Comparison of ENCODE assay signal across 7 cellular contexts in genomic region chr10:46840393-46841050, GRCh38.
DNase-seq lines count a peak whose midpoint lies in the region; ATAC-seq, FAIRE-seq and TF ChIP-seq lines count a peak whose summit lies in the region.
"Not testable (repeated sequence)": the region's sequence is repeated elsewhere in the genome, so short reads cannot be mapped to it uniquely, and the experiment has no call there.

No MANE protein-coding gene starts in this region.

- not testable (repeated sequence) for H3K4me3 Mint-ChIP-seq in T-helper 2 cell treated with Interferon-gamma antibody and Interleukin-4, amounts not matched to agents 5 μg/mL and 100 μg/mL, for 36 hours; stimulated activated memory B cell treated with anti-CD40 and anti-IgM and Interleukin-4, amounts not matched to agents 10 μg/mL and 1 μg/mL and 100 μg/mL, for 72 hours

- not testable (repeated sequence) for H3K36me3 Mint-ChIP-seq in T-helper 2 cell treated with Interferon-gamma antibody and Interleukin-4, amounts not matched to agents 5 μg/mL and 100 μg/mL, for 36 hours (ENCODE audit: low read depth); stimulated activated memory B cell treated with anti-CD40 and anti-IgM and Interleukin-4, amounts not matched to agents 10 μg/mL and 1 μg/mL and 100 μg/mL, for 72 hours

- H3K27ac ChIP-seq in Panc1 (ENCODE audit: low read length); esophagus muscularis mucosa (replicated peaks in 1 of 4); right cardiac atrium (ENCODE audit: low read length); HepG2 (ENCODE audit: extremely low read length, insufficient read depth, low read length); upper lobe of right lung: not testable (repeated sequence)

- H3K4me1 Mint-ChIP-seq in T-helper 2 cell treated with Interferon-gamma antibody and Interleukin-4, amounts not matched to agents 5 μg/mL and 100 μg/mL, for 36 hours (ENCODE audit: low read depth); stimulated activated memory B cell treated with anti-CD40 and anti-IgM and Interleukin-4, amounts not matched to agents 10 μg/mL and 1 μg/mL and 100 μg/mL, for 72 hours: not testable (repeated sequence)

- not testable (repeated sequence) for H4K20me1 ChIP-seq in HepG2 (ENCODE audit: insufficient read depth, low read length)

- CTCF ChIA-PET in Panc1 (lab: Charles Lee); HepG2 (lab: Yijun Ruan, JAX; ENCODE audit: low intra/inter-chr PET ratio, low total read pairs): not testable (repeated sequence)

- TF ChIP-seq CTCF in Panc1 (IDR thresholded peaks at IDR 0.05); esophagus muscularis mucosa (IDR thresholded peaks at IDR 0.05); HepG2 (CRISPR knock-in tag; IDR thresholded peaks at IDR 0.05); upper lobe of right lung (IDR thresholded peaks at IDR 0.05): not testable (repeated sequence)

- not testable (repeated sequence) for H3K9me3 ChIP-seq in Panc1 (ENCODE audit: control insufficient read depth, insufficient read depth, low read depth, low read length); esophagus muscularis mucosa; right cardiac atrium (ENCODE audit: control insufficient read depth, low read length); HepG2 (ENCODE audit: low read length); upper lobe of right lung

- POLR2A ChIA-PET in Panc1 (lab: Charles Lee); HepG2 (lab: Yijun Ruan, JAX): not testable (repeated sequence)

- not testable (repeated sequence) for H3K27me3 Mint-ChIP-seq in T-helper 2 cell treated with Interferon-gamma antibody and Interleukin-4, amounts not matched to agents 5 μg/mL and 100 μg/mL, for 36 hours (ENCODE audit: low read depth); stimulated activated memory B cell treated with anti-CD40 and anti-IgM and Interleukin-4, amounts not matched to agents 10 μg/mL and 1 μg/mL and 100 μg/mL, for 72 hours

- H3K36me3 ChIP-seq in Panc1 (ENCODE audit: control insufficient read depth, insufficient read depth, low read length); esophagus muscularis mucosa; HepG2 (replicated peaks in 1 of 2; ENCODE audit: control insufficient read depth in 1 of 2, insufficient read depth in 2 of 2, low read length in 2 of 2); upper lobe of right lung: not testable (repeated sequence)

- not testable (repeated sequence) for H3K4me3 ChIP-seq in Panc1 (ENCODE audit: low read depth in 2 of 2, low read length in 2 of 2); esophagus muscularis mucosa; right cardiac atrium (ENCODE audit: low read length); HepG2 (replicated peaks in 1 of 3; ENCODE audit: insufficient read depth in 1 of 3, low read depth in 2 of 3, low read length in 3 of 3); upper lobe of right lung

- H3K4me1 ChIP-seq in Panc1 (ENCODE audit: control insufficient read depth, insufficient read depth, low read length); esophagus muscularis mucosa; right cardiac atrium (ENCODE audit: control insufficient read depth, insufficient read depth, low read length); HepG2 (ENCODE audit: insufficient read depth, low read length); upper lobe of right lung: not testable (repeated sequence)

- not testable (repeated sequence) for TF ChIP-seq EP300 in esophagus muscularis mucosa (IDR thresholded peaks at IDR 0.05); HepG2 (IDR thresholded peaks at IDR 0.05; ENCODE audit: low read depth in 2 of 2, low read length in 2 of 2); HepG2 (CRISPR knock-in tag; IDR thresholded peaks at IDR 0.05; ENCODE audit: borderline replicate concordance)

- no CpG with 5 or more reads among the region's 11 CpGs for WGBS in esophagus muscularis mucosa
- 91% methylated on average over 5 of the region's 11 CpGs for WGBS in right cardiac atrium
- WGBS in HepG2 (ENCODE audit: low lambda C conversion rate), result 93% methylated on average over 5 of the region's 11 CpGs

- FAIRE-seq in HepG2 (lab: Jason Lieb, UNC), result not testable (repeated sequence)

- H2AFZ ChIP-seq in HepG2 (ENCODE audit: low read length), result not testable (repeated sequence)

- H3K79me2 ChIP-seq in HepG2 (ENCODE audit: insufficient read depth, low read length), result not testable (repeated sequence)

- H3K9ac ChIP-seq in HepG2 (ENCODE audit: insufficient read depth, low read depth, low read length), result not testable (repeated sequence)

- ATAC-seq in Panc1, result peak; percentile 56
- peak; percentile 26 to 60 for ATAC-seq in right cardiac atrium
- ATAC-seq in HepG2, result peak; percentile 58
- peak; percentile 34 for ATAC-seq in stimulated activated memory B cell treated with anti-CD40 and anti-IgM and Interleukin-4, amounts not matched to agents 10 μg/mL and 1 μg/mL and 100 μg/mL, for 72 hours
- ATAC-seq in upper lobe of right lung, result peak; percentile 62

- TF ChIP-seq POLR2A in esophagus muscularis mucosa (IDR thresholded peaks at IDR 0.05; ENCODE audit: low read depth); HepG2 (IDR thresholded peaks at IDR 0.05; ENCODE audit: insufficient read depth in 1 of 2, low read depth in 2 of 2, low read length in 2 of 2): not testable (repeated sequence)

- not testable (repeated sequence) for DNase-seq in Panc1 (ENCODE audit: low read depth, low spot score); T-helper 2 cell treated with Interferon-gamma antibody and Interleukin-4, amounts not matched to agents 5 μg/mL and 100 μg/mL, for 36 hours (ENCODE audit: low spot score); right cardiac atrium; HepG2 (ENCODE audit: low spot score); upper lobe of right lung
- DNase-seq in esophagus muscularis mucosa (ENCODE audit: extremely low spot score), result peak; percentile 55

- H3K27ac Mint-ChIP-seq in T-helper 2 cell treated with Interferon-gamma antibody and Interleukin-4, amounts not matched to agents 5 μg/mL and 100 μg/mL, for 36 hours, result peak overlapping the region; percentile 21
- not testable (repeated sequence) for H3K27ac Mint-ChIP-seq in stimulated activated memory B cell treated with anti-CD40 and anti-IgM and Interleukin-4, amounts not matched to agents 10 μg/mL and 1 μg/mL and 100 μg/mL, for 72 hours

- not testable (repeated sequence) for H3K27me3 ChIP-seq in Panc1 (ENCODE audit: control insufficient read depth, insufficient read depth, low read length); esophagus muscularis mucosa; right cardiac atrium (ENCODE audit: control insufficient read depth, insufficient read depth); HepG2 (ENCODE audit: control insufficient read depth in 1 of 2, insufficient read depth in 2 of 2, low read length in 2 of 2); upper lobe of right lung

- not testable (repeated sequence) for H3K4me2 ChIP-seq in HepG2 (ENCODE audit: low read depth, low read length)

- in situ Hi-C loops in Panc1 (cut with HindIII; ENCODE audit: low pct_unique_long_range_greater_than_20kb, low sequenced_read_pairs); HepG2 (cut with HindIII; ENCODE audit: extremely low pct_ligation_motif_present, low pct_unique_long_range_greater_than_20kb): not testable (repeated sequence)

- intact Hi-C loops in Panc1 (cut with micrococcal nuclease; ENCODE audit: unreplicated experiment); esophagus muscularis mucosa (cut with DNase I); right cardiac atrium (cut with DNase I); HepG2 (cut with micrococcal nuclease; ENCODE audit: unreplicated experiment); upper lobe of right lung (cut with DNase I): not testable (repeated sequence)

- TF ChIP-seq RAD21 in HepG2 (CRISPR knock-in tag; IDR thresholded peaks at IDR 0.05), result not testable (repeated sequence)

- H3K9me3 Mint-ChIP-seq in T-helper 2 cell treated with Interferon-gamma antibody and Interleukin-4, amounts not matched to agents 5 μg/mL and 100 μg/mL, for 36 hours; stimulated activated memory B cell treated with anti-CD40 and anti-IgM and Interleukin-4, amounts not matched to agents 10 μg/mL and 1 μg/mL and 100 μg/mL, for 72 hours: not testable (repeated sequence)

- not testable (repeated sequence) for BruUV-seq in Panc1 (replicated peaks; lab: Mats Ljungman, UMichigan); HepG2 (replicated peaks; lab: Mats Ljungman, UMichigan)
